8 cellular contexts compared by ENCODE assay signal in genomic region chr12:117807946-117808345, GRCh38.
"Had no signal": no experiment of that assay in that cellular context is flagged by ENCODE, and none has a peak within 500 bp of the region (broad histone marks: within the 10 kb centered on the region; RNA-seq: fewer than 3 reads in every experiment).

No MANE protein-coding gene starts in this region.

- ATAC-seq: GM12878 had no signal

- FAIRE-seq: G401.6, GM12878, GM12891, GM12892, GM18507, GM19239 had no signal

- DNase-seq: GDM1, GF-D8 had no signal

- H3K4me3 ChIP-seq: GM12878 had no signal
